In genomic region chr14:68145036-68145435, GRCh38 we compare ENCODE assay signal across 13 cellular contexts.
DNase-seq lines count a peak whose midpoint lies in the region; ATAC-seq, FAIRE-seq and TF ChIP-seq lines count a peak whose summit lies in the region.
"Had no signal": no experiment of that assay in that cellular context is flagged by ENCODE, and none has a peak within 500 bp of the region (broad histone marks: within the 10 kb centered on the region; RNA-seq: fewer than 3 reads in every experiment).

No MANE protein-coding gene starts in this region.

- no peaks in the 10 kb centered on the region for H3K36me3 ChIP-seq in mammary epithelial cell (ENCODE audit: insufficient read depth, low read length)
- H3K36me3 ChIP-seq in endothelial cell of umbilical vein (ENCODE audit: control insufficient read depth in 2 of 2, extremely low read depth in 1 of 2, insufficient read depth in 2 of 2, low read length in 2 of 2), result no peaks in the 10 kb centered on the region
- H3K36me3 ChIP-seq in upper lobe of right lung, result no peaks in the 10 kb centered on the region
- H3K36me3 ChIP-seq: brain microvascular endothelial cell had no signal

- peak overlapping the region; percentile 95 for H3K27ac Mint-ChIP-seq in MCF 10A (ENCODE audit: low read depth, unreplicated experiment)

- no peak for TF ChIP-seq POLR2A in endothelial cell of umbilical vein (IDR thresholded peaks at IDR 0.05; ENCODE audit: low read depth, low read length)

- H2AFZ ChIP-seq in mammary epithelial cell (ENCODE audit: low read depth, low read length) (no peak overlapping the region), endothelial cell of umbilical vein (ENCODE audit: low read depth, low read length) (no peak overlapping the region)

- no peaks in the 10 kb centered on the region for H3K27me3 Mint-ChIP-seq in MCF 10A (ENCODE audit: insufficient read depth, unreplicated experiment)

- H3K9ac ChIP-seq in mammary epithelial cell (ENCODE audit: insufficient read depth, low read length) (no peak overlapping the region), endothelial cell of umbilical vein (replicated peaks; ENCODE audit: extremely low read depth, insufficient read depth, low read length) (no peak overlapping the region)

- H3K27me3 ChIP-seq in mammary epithelial cell (ENCODE audit: insufficient read depth, low read length), result no peaks in the 10 kb centered on the region
- no peaks in the 10 kb centered on the region for H3K27me3 ChIP-seq in endothelial cell of umbilical vein (ENCODE audit: control insufficient read depth in 2 of 2, insufficient read depth in 2 of 2, low read length in 2 of 2)
- no peaks in the 10 kb centered on the region for H3K27me3 ChIP-seq in upper lobe of right lung
- H3K27me3 ChIP-seq: brain microvascular endothelial cell had no signal

- no TSS peak for BruUV-seq in MCF 10A (replicated peaks; lab: Mats Ljungman, UMichigan)
- BruUV-seq in mammary epithelial cell (replicated peaks; lab: Mats Ljungman, UMichigan), result no TSS peak
- no TSS peak for BruUV-seq in endothelial cell of umbilical vein (replicated peaks; lab: Mats Ljungman, UMichigan)

- dilution Hi-C loops in mammary epithelial cell (cut with HindIII; ENCODE audit: low sequenced_read_pairs) (no loop called here), endothelial cell of umbilical vein (cut with MboI; ENCODE audit: extremely low pct_ligation_motif_present, low sequenced_read_pairs) (no loop called here)

- H3K4me3 Mint-ChIP-seq in MCF 10A (ENCODE audit: unreplicated experiment), result no peak overlapping the region

- peaks cover 7% of the 10 kb centered on the region for H3K36me3 Mint-ChIP-seq in MCF 10A (ENCODE audit: insufficient read depth, unreplicated experiment)

- no peak for TF ChIP-seq CTCF in MCF 10A (IDR thresholded peaks at IDR 0.05; ENCODE audit: unreplicated experiment)
- TF ChIP-seq CTCF in mammary epithelial cell (conservative IDR thresholded peaks at IDR 0.05 in 1 of 2, IDR thresholded peaks at IDR 0.05 in 1 of 2; ENCODE audit: extremely low read depth in 1 of 2, insufficient read depth in 1 of 2, low read depth in 1 of 2, low read length in 2 of 2), result no peak
- TF ChIP-seq CTCF in endothelial cell of umbilical vein (IDR thresholded peaks at IDR 0.05; ENCODE audit: extremely low read depth in 1 of 2, insufficient read depth in 1 of 2, low read depth in 1 of 2, low read length in 2 of 2), result no peak
- TF ChIP-seq CTCF in upper lobe of right lung (IDR thresholded peaks at IDR 0.05), result no peak

- intact Hi-C loops in MCF 10A (cut with micrococcal nuclease), result no loop called here
- intact Hi-C loops in mammary epithelial cell (cut with micrococcal nuclease), result loop anchor here (10.0 kb wide), 1 partner anchor 800 kb away; no protein-coding TSS in a partner anchor
- intact Hi-C loops in endothelial cell of umbilical vein (cut with micrococcal nuclease), result loop anchor here (2.0 to 10.0 kb wide), 2 partner anchors 102 to 650 kb away; partner anchors contain the start of gene ZFP36L1
- intact Hi-C loops in upper lobe of right lung (cut with DNase I), result no loop called here

- H3K4me3 ChIP-seq in mammary epithelial cell (replicated peaks in 1 of 3; ENCODE audit: insufficient read depth in 1 of 3, low read depth in 2 of 3, low read length in 3 of 3) (no peak overlapping the region), endothelial cell of umbilical vein (replicated peaks in 1 of 3; ENCODE audit: insufficient read depth in 1 of 3, low read depth in 1 of 3, low read length in 3 of 3) (no peak overlapping the region), upper lobe of right lung (no peak overlapping the region)
- H3K4me3 ChIP-seq: SK-N-MC had no signal

- H3K4me2 ChIP-seq in mammary epithelial cell (ENCODE audit: insufficient read depth, low read depth, low read length) (no peak overlapping the region), endothelial cell of umbilical vein (ENCODE audit: insufficient read depth, low read length) (peak overlapping the region; percentile 72)

- no peak for ATAC-seq in upper lobe of right lung

- CTCF ChIA-PET in MCF 10A (lab: Yijun Ruan, JAX) (interaction anchor here (0.6 to 1.9 kb wide), 5 partner anchors 13 to 1296 kb away, joined by 3 to 5 read pairs (median 4); no protein-coding TSS in a partner anchor), mammary epithelial cell (lab: Charles Lee; ENCODE audit: low non-redundant PET) (no interaction called here), endothelial cell of umbilical vein (lab: Charles Lee) (interaction anchor here (0.8 to 1.8 kb wide), 3 partner anchors 19 to 671 kb away, joined by 3 to 4 read pairs (median 4); no protein-coding TSS in a partner anchor)

- H3K4me1 ChIP-seq in mammary epithelial cell (ENCODE audit: insufficient read depth, low read length), result peaks cover 75% of the 10 kb centered on the region
- H3K4me1 ChIP-seq in endothelial cell of umbilical vein (ENCODE audit: control insufficient read depth, extremely low read depth, insufficient read depth, low read length), result peaks cover 32% of the 10 kb centered on the region
- H3K4me1 ChIP-seq in upper lobe of right lung, result peaks cover 36% of the 10 kb centered on the region

- no peaks in the 10 kb centered on the region for H3K9me3 ChIP-seq in mammary epithelial cell (replicated peaks; ENCODE audit: insufficient read depth, low read length)
- H3K9me3 ChIP-seq in endothelial cell of umbilical vein (replicated peaks; ENCODE audit: control insufficient read depth, insufficient read depth, low read length), result no peaks in the 10 kb centered on the region
- no peaks in the 10 kb centered on the region for H3K9me3 ChIP-seq in upper lobe of right lung

- peaks cover 66% of the 10 kb centered on the region for H3K4me1 Mint-ChIP-seq in MCF 10A (ENCODE audit: insufficient read depth, unreplicated experiment)

- no peaks in the 10 kb centered on the region for H3K9me3 Mint-ChIP-seq in MCF 10A (ENCODE audit: unreplicated experiment)

- H3K27ac ChIP-seq in mammary epithelial cell (ENCODE audit: insufficient read depth, low read depth, low read length), result no peak overlapping the region
- peak overlapping the region; percentile 25 for H3K27ac ChIP-seq in endothelial cell of umbilical vein (ENCODE audit: insufficient read depth, low read depth, low read length)
- peak overlapping the region; percentile 69 for H3K27ac ChIP-seq in upper lobe of right lung
- H3K27ac ChIP-seq: brain microvascular endothelial cell had no signal

- FAIRE-seq in endothelial cell of umbilical vein (lab: Jason Lieb, UNC), result no peak
- FAIRE-seq: D721Med had no signal

- H3K9me1 ChIP-seq in endothelial cell of umbilical vein (replicated peaks; ENCODE audit: control insufficient read depth, extremely low read depth, insufficient read depth, low read length), result no peaks in the 10 kb centered on the region

- WGBS in mammary epithelial cell (ENCODE audit: low coverage, missing lambda C conversion rate), result 93% methylated on average over 2 of the region's 2 CpGs

- no peaks in the 10 kb centered on the region for H3K79me2 ChIP-seq in mammary epithelial cell (ENCODE audit: insufficient read depth, low read length)
- no peaks in the 10 kb centered on the region for H3K79me2 ChIP-seq in endothelial cell of umbilical vein (ENCODE audit: control insufficient read depth, insufficient read depth, low read length)

- DNase-seq in MCF 10A (ENCODE audit: unreplicated experiment) (no peak), mammary epithelial cell (no peak), endothelial cell of umbilical vein (ENCODE audit: low read depth, low spot score) (peak; percentile 65), myocyte (ENCODE audit: low read depth) (peak; percentile 95), upper lobe of right lung (no peak), retina (no peak), NCI-H2171 treated with DMSO at 0.1 percent for 48 hours (lab: John Stamatoyannopoulos, UW) (no peak)
- no peak for DNase-seq in activated effector memory CD4-positive, alpha-beta T cell treated with Interleukin-2 at 50 U/mL for 16 hours
- DNase-seq: activated CD4-positive, alpha-beta T cell treated with anti-CD3 and anti-CD28 coated beads for 1 hour; brain microvascular endothelial cell; NCI-H774 had no signal

- in situ Hi-C loops in mammary epithelial cell (cut with MboI; ENCODE audit: low sequenced_read_pairs in 2 of 2), result no loop called here

- POLR2A ChIA-PET in MCF 10A (lab: Yijun Ruan, JAX), result interaction anchor here (0.5 to 1.9 kb wide), 13 partner anchors 10 to 648 kb away, joined by 3 to 10 read pairs (median 5); partner anchors contain the start of gene ZFP36L1
- POLR2A ChIA-PET in endothelial cell of umbilical vein (lab: Charles Lee), result no interaction called here

- H4K20me1 ChIP-seq in mammary epithelial cell (ENCODE audit: insufficient read depth, low read length), result no peaks in the 10 kb centered on the region
- H4K20me1 ChIP-seq in endothelial cell of umbilical vein (replicated peaks; ENCODE audit: control insufficient read depth, extremely low read depth, insufficient read depth, low read length), result no peaks in the 10 kb centered on the region

TF ChIP-seq in endothelial cell of umbilical vein, 7 proteins besides CTCF, POLR2A, EP300 and RAD21:
- no peak for TF ChIP-seq JUN (IDR thresholded peaks at IDR 0.05; ENCODE audit: borderline replicate concordance, insufficient read depth, insufficient read length, low read depth)
- TF ChIP-seq FOS (IDR thresholded peaks at IDR 0.05; ENCODE audit: borderline replicate concordance, insufficient read depth, low read length), result no peak
- TF ChIP-seq MAX (IDR thresholded peaks at IDR 0.05; ENCODE audit: insufficient read depth, insufficient read length), result no peak
- no peak for TF ChIP-seq GATA2 (IDR thresholded peaks at IDR 0.05; ENCODE audit: insufficient read depth, insufficient read length, low read depth, low read length)
- TF ChIP-seq EZH2 (IDR thresholded peaks at IDR 0.05; ENCODE audit: borderline replicate concordance, low read depth, low read length, severe bottlenecking), result no peak
- TF ChIP-seq POLR2AphosphoS5 (IDR thresholded peaks at IDR 0.05; ENCODE audit: insufficient read depth, low read depth, low read length), result no peak
- no peak for TF ChIP-seq MYC (IDR thresholded peaks at IDR 0.05; ENCODE audit: low read depth, low read length)

Comparison
In these comparisons a context has a peak if more than half of its experiments do, and no peak if none do; other contexts are left out.
1. intact Hi-C loops: an anchor here in mammary epithelial cell (10.0 kb wide) and endothelial cell of umbilical vein (2.0 to 10.0 kb wide); none called in MCF 10A and upper lobe of right lung.
2. DNase-seq: peak in endothelial cell of umbilical vein (single experiment) and myocyte (single experiment); none in MCF 10A (single experiment), mammary epithelial cell (single experiment), upper lobe of right lung (single experiment), retina (single experiment), NCI-H2171 treated with DMSO at 0.1 percent for 48 hours (single experiment) and activated effector memory CD4-positive, alpha-beta T cell treated with Interleukin-2 at 50 U/mL for 16 hours (single experiment).